Comparison of ENCODE assay signal across 27 cellular contexts in the genomic region with DNA sequence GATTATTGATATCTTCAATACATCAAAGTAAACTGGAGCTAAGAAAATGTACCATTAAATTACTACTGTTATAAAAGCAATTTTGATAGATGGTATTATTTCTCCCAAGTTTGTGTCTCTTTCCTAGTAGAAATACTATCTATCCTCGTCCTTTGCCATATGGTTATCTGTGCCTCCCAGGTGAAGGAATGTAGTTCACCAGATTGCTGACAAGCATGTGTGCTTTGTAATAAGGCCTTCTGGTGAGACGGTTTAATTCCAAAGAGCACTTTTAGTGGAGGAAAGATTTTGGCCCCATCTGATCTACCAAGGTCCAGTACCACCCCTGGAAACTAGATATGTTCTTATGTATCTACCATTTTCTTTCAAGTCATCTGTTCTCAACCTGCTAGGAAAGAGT.
"Had no signal": no experiment of that assay in that cellular context is flagged by ENCODE, and none has a peak within 500 bp of the region (broad histone marks: within the 10 kb centered on the region; RNA-seq: fewer than 3 reads in every experiment).

No MANE protein-coding gene starts in this region.

- H3K4me3 ChIP-seq: colonic mucosa, lung, prostate gland, right atrium auricular region, smooth muscle cell, thoracic aorta, tibial nerve, upper lobe of left lung, uterus had no signal

- H3K9me3 Mint-ChIP-seq: effector memory CD8-positive, alpha-beta T cell; naive thymus-derived CD4-positive, alpha-beta T cell; nephron; stimulated activated effector memory CD8-positive, alpha-beta T cell treated with anti-CD3 and anti-CD28 coated beads, Interleukin-12 subunit alpha, Interleukin-12 subunit beta, amount 100 ng/mL, for 72 hours; stimulated activated naive CD8-positive, alpha-beta T cell treated with anti-CD3 and anti-CD28 coated beads, Interleukin-15, Interleukin-2, amounts not matched to agents 100 ng/mL and 50 ng/mL, for 24 hours had no signal

- H3K36me3 Mint-ChIP-seq: naive thymus-derived CD4-positive, alpha-beta T cell; stimulated activated effector memory CD8-positive, alpha-beta T cell treated with anti-CD3 and anti-CD28 coated beads, Interleukin-12 subunit alpha, Interleukin-12 subunit beta, amount 100 ng/mL, for 72 hours had no signal

- H3K27me3 Mint-ChIP-seq: effector memory CD8-positive, alpha-beta T cell; stimulated activated naive CD8-positive, alpha-beta T cell treated with anti-CD3 and anti-CD28 coated beads, Interleukin-15, Interleukin-2, amounts not matched to agents 100 ng/mL and 50 ng/mL, for 24 hours had no signal

- FAIRE-seq: endometrium, frontal cortex, kidney had no signal

- H3K4me3 Mint-ChIP-seq: effector memory CD8-positive, alpha-beta T cell; naive thymus-derived CD4-positive, alpha-beta T cell; nephron; stimulated activated effector memory CD8-positive, alpha-beta T cell treated with anti-CD3 and anti-CD28 coated beads, Interleukin-12 subunit alpha, Interleukin-12 subunit beta, amount 100 ng/mL, for 72 hours; stimulated activated naive CD8-positive, alpha-beta T cell treated with anti-CD3 and anti-CD28 coated beads, Interleukin-15, Interleukin-2, amounts not matched to agents 100 ng/mL and 50 ng/mL, for 24 hours had no signal

- H3K27me3 ChIP-seq: colonic mucosa, right atrium auricular region, tibial nerve, upper lobe of left lung, uterus had no signal

- H3K4me1 ChIP-seq: colonic mucosa, prostate gland, upper lobe of left lung, uterus had no signal

- H3K27ac Mint-ChIP-seq: effector memory CD8-positive, alpha-beta T cell; naive thymus-derived CD4-positive, alpha-beta T cell; stimulated activated effector memory CD8-positive, alpha-beta T cell treated with anti-CD3 and anti-CD28 coated beads, Interleukin-12 subunit alpha, Interleukin-12 subunit beta, amount 100 ng/mL, for 72 hours; stimulated activated naive CD8-positive, alpha-beta T cell treated with anti-CD3 and anti-CD28 coated beads, Interleukin-15, Interleukin-2, amounts not matched to agents 100 ng/mL and 50 ng/mL, for 24 hours had no signal

- DNase-seq: colonic mucosa; dermis blood vessel endothelial cell; effector memory CD8-positive, alpha-beta T cell; head of caudate nucleus; kidney; mesenchymal stem cell; midbrain; naive thymus-derived CD4-positive, alpha-beta T cell; nucleus accumbens; stimulated activated CD4-positive, alpha-beta T cell treated with anti-CD3 and anti-CD28 coated beads, Interleukin-12 subunit alpha, Interleukin-12 subunit beta, amount 100 ng/mL, for 4 hours; stimulated activated CD4-positive, alpha-beta T cell treated with anti-CD3 and anti-CD28 coated beads, Interleukin-2, amount 100 ng/mL, for 24 hours; stimulated activated CD4-positive, alpha-beta T cell treated with anti-CD3 and anti-CD28 coated beads, Interleukin-4, amount 100 ng/mL, for 24 hours; upper lobe of left lung; uterus had no signal

- H3K9me3 ChIP-seq: colonic mucosa, prostate gland, right atrium auricular region, thoracic aorta, tibial nerve, upper lobe of left lung, uterus had no signal

- H3K27ac ChIP-seq: colonic mucosa, prostate gland, right atrium auricular region, thoracic aorta, tibial nerve, upper lobe of left lung, uterus had no signal

- ATAC-seq: effector memory CD8-positive, alpha-beta T cell; left lobe of liver; naive thymus-derived CD4-positive, alpha-beta T cell; sciatic nerve; stimulated activated effector memory CD8-positive, alpha-beta T cell treated with anti-CD3 and anti-CD28 coated beads, Interleukin-12 subunit alpha, Interleukin-12 subunit beta, amount 100 ng/mL, for 72 hours had no signal

- H3K4me2 ChIP-seq: smooth muscle cell had no signal

- H3K36me3 ChIP-seq: colonic mucosa, prostate gland, right atrium auricular region, thoracic aorta, tibial nerve, upper lobe of left lung, uterus had no signal
